ENCODE assay signal across 8 cellular contexts in the genomic region with DNA sequence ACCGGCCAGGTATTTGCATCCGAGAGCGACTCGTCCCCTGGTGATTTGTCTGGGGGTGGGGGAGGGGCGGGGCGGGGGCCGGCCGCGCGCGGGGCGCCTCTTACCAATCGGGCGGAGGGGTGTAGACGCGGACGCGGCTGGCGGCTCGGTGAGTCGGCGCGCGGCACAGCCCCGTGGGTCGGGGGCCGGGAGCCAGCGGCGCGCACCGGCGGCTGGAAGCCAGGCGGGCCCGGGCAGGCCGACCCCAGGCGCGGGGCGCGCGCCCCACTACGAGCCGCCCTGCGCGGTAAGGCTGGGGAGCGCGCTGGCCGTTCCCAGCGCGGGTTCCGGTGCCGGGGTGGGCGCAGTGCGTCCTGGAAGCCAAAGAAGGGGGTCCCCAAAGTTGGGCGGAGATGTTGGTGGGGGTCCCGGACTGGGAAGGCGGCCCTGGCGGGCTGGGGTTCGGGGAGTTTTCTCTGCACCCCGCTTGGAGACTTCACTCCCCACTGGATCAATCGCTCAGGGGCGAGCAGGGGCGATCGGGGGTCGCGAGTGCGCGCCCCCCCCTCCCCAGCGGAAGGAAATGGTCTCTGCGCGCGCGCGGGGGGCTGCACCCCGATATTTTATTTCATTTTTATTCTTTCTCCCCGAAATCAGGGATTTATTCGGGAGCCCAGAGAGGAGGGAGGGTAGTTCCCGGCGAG. TPM values are rescaled to one million over a fixed set of nuclear protein-coding genes. Genes with fewer than 3 reads are reported as not detected.
A peak's percentile ranks its signal among the peaks of the same experiment; 100 is the strongest.
DNase-seq lines count a peak whose midpoint lies in the region; ATAC-seq, FAIRE-seq and TF ChIP-seq lines count a peak whose summit lies in the region.

A gene with protein sequence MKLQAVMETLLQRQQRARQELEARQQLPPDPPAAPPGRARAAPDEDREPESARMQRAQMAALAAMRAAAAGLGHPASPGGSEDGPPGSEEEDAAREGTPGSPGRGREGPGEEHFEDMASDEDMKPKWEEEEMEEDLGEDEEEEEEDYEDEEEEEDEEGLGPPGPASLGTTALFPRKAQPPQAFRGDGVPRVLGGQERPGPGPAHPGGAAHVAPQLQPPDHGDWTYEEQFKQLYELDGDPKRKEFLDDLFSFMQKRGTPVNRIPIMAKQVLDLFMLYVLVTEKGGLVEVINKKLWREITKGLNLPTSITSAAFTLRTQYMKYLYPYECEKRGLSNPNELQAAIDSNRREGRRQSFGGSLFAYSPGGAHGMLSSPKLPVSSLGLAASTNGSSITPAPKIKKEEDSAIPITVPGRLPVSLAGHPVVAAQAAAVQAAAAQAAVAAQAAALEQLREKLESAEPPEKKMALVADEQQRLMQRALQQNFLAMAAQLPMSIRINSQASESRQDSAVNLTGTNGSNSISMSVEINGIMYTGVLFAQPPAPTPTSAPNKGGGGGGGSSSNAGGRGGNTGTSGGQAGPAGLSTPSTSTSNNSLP (plus strand): TSS at position 124 of the 683 bp plus-strand sequence. CDS start 3,494 bp downstream, outside the sequence.

- DNase-seq in BE2C (peak; percentile 66), HL-60 (ENCODE audit: low read depth in 1 of 2, low spot score in 1 of 2) (peak in 1 of 2 experiments; percentile 60), heart right ventricle (peak in 1 of 2 donors; percentile 56), dedifferentiated amniotic fluid mesenchymal stem cell (ENCODE audit: extremely low spot score) (no peak), urothelium cell line (ENCODE audit: low spot score) (no peak)
- DNase-seq in activated T-helper 1 cell treated with anti-CD3 and anti-CD28 coated beads, Interleukin-12 subunit alpha, Interleukin-12 subunit beta, Interleukin-2, Interleukin-4 antibody, amounts not matched to agents 30 ng/mL and 10 ng/mL and 1 ng/mL, durations not matched to agents 14 hours and 24 hours and 36 hours (ENCODE audit: low spot score), result no peak

- peak within 1 kb of the TSS; percentile 86 for H3K4me3 ChIP-seq in BE2C (ENCODE audit: low read depth, low read length)
- H3K4me3 ChIP-seq in HL-60 (replicated peaks; ENCODE audit: insufficient read depth, low read length), result peak within 1 kb of the TSS; percentile 74
- peak within 1 kb of the TSS; percentile 51 to 99 (median 84) for H3K4me3 ChIP-seq in heart right ventricle
- H3K4me3 ChIP-seq in rectal smooth muscle tissue (ENCODE audit: low read length), result peak within 1 kb of the TSS; percentile 87

- no peaks in the 10 kb centered on the region for H3K36me3 Mint-ChIP-seq in activated T-helper 1 cell treated with anti-CD3 and anti-CD28 coated beads, Interleukin-12 subunit alpha, Interleukin-12 subunit beta, Interleukin-2, Interleukin-4 antibody, amounts not matched to agents 30 ng/mL and 10 ng/mL and 1 ng/mL, durations not matched to agents 14 hours and 24 hours and 36 hours (ENCODE audit: low read depth)

- TF ChIP-seq CTCF in BE2C (IDR thresholded peaks at IDR 0.05; ENCODE audit: low read depth, low read length), result no peak
- no peak for TF ChIP-seq CTCF in HL-60 (IDR thresholded peaks at IDR 0.05; ENCODE audit: insufficient read depth, low read length)
- TF ChIP-seq CTCF in heart right ventricle (IDR thresholded peaks at IDR 0.05), result no peak

- no peaks in the 10 kb centered on the region for H3K9me3 Mint-ChIP-seq in activated T-helper 1 cell treated with anti-CD3 and anti-CD28 coated beads, Interleukin-12 subunit alpha, Interleukin-12 subunit beta, Interleukin-2, Interleukin-4 antibody, amounts not matched to agents 30 ng/mL and 10 ng/mL and 1 ng/mL, durations not matched to agents 14 hours and 24 hours and 36 hours

- H3K9ac ChIP-seq in rectal smooth muscle tissue (ENCODE audit: low read length), result peak within 1 kb of the TSS; percentile 62

- H3K27me3 ChIP-seq in BE2C (peaks cover 5% of the 10 kb centered on the region), HL-60 (ENCODE audit: insufficient read depth, poor library complexity, severe bottlenecking) (peaks cover 3% of the 10 kb centered on the region), heart right ventricle (peaks cover 3 to 5% (median 5%) of the 10 kb centered on the region in 7 donors), rectal smooth muscle tissue (ENCODE audit: control insufficient read depth, insufficient read depth, low read length) (peaks cover 3% of the 10 kb centered on the region)

- no peaks in the 10 kb centered on the region for H3K9me3 ChIP-seq in BE2C
- no peaks in the 10 kb centered on the region for H3K9me3 ChIP-seq in heart right ventricle

- ATAC-seq in GM18519 (IDR thresholded peaks at IDR 0.05; ENCODE audit: low FRiP score, unreplicated experiment), result peak; percentile 4
- ATAC-seq in heart right ventricle, result peak; percentile 1 to 23 (median 8)

- H3K36me3 ChIP-seq in BE2C (peaks cover 5% of the 10 kb centered on the region; the same call in 1 of the 2 replicates), heart right ventricle (peaks cover 0 to 7% (median 0%) of the 10 kb centered on the region in 9 donors), rectal smooth muscle tissue (ENCODE audit: control insufficient read depth, insufficient read depth, low read length) (no peaks in the 10 kb centered on the region)

- no peaks in the 10 kb centered on the region; the same call in 1 of the 2 replicates for H3K4me1 ChIP-seq in BE2C
- H3K4me1 ChIP-seq in heart right ventricle, result peaks cover 7 to 49% (median 19%) of the 10 kb centered on the region in 9 donors
- H3K4me1 ChIP-seq in rectal smooth muscle tissue (ENCODE audit: control insufficient read depth, insufficient read depth, low read length), result no peaks in the 10 kb centered on the region

- no peaks in the 10 kb centered on the region for H3K27me3 Mint-ChIP-seq in activated T-helper 1 cell treated with anti-CD3 and anti-CD28 coated beads, Interleukin-12 subunit alpha, Interleukin-12 subunit beta, Interleukin-2, Interleukin-4 antibody, amounts not matched to agents 30 ng/mL and 10 ng/mL and 1 ng/mL, durations not matched to agents 14 hours and 24 hours and 36 hours (ENCODE audit: insufficient read depth)

- 0% methylated on average over 72 to 78 of the region's 78 CpGs for WGBS in heart right ventricle, 2 donors

- H3K4me3 Mint-ChIP-seq in activated T-helper 1 cell treated with anti-CD3 and anti-CD28 coated beads, Interleukin-12 subunit alpha, Interleukin-12 subunit beta, Interleukin-2, Interleukin-4 antibody, amounts not matched to agents 30 ng/mL and 10 ng/mL and 1 ng/mL, durations not matched to agents 14 hours and 24 hours and 36 hours, result peak within 1 kb of the TSS; percentile 82

- no peak for FAIRE-seq in urothelium cell line (lab: Jason Lieb, UNC)

- H3K27ac ChIP-seq in HL-60 (replicated peaks) (peak within 1 kb of the TSS; percentile 99), heart right ventricle (peak within 1 kb of the TSS in 9 of 10 donors; percentile 54 to 98 (median 85)), rectal smooth muscle tissue (ENCODE audit: low read depth, low read length) (peak within 1 kb of the TSS; percentile 79)

- peaks cover 10% of the 10 kb centered on the region for H3K4me1 Mint-ChIP-seq in activated T-helper 1 cell treated with anti-CD3 and anti-CD28 coated beads, Interleukin-12 subunit alpha, Interleukin-12 subunit beta, Interleukin-2, Interleukin-4 antibody, amounts not matched to agents 30 ng/mL and 10 ng/mL and 1 ng/mL, durations not matched to agents 14 hours and 24 hours and 36 hours (ENCODE audit: low read depth)

- H3K27ac Mint-ChIP-seq in activated T-helper 1 cell treated with anti-CD3 and anti-CD28 coated beads, Interleukin-12 subunit alpha, Interleukin-12 subunit beta, Interleukin-2, Interleukin-4 antibody, amounts not matched to agents 30 ng/mL and 10 ng/mL and 1 ng/mL, durations not matched to agents 14 hours and 24 hours and 36 hours, result peak within 1 kb of the TSS; percentile 73

- intact Hi-C loops in activated T-helper 1 cell treated with anti-CD3 and anti-CD28 coated beads, Interleukin-12 subunit alpha, Interleukin-12 subunit beta, Interleukin-2, Interleukin-4 antibody, amounts not matched to agents 30 ng/mL and 10 ng/mL and 1 ng/mL, durations not matched to agents 14 hours and 24 hours and 36 hours (cut with micrococcal nuclease), result loop anchor here (1.0 to 5.0 kb wide), 4 partner anchors 11 to 323 kb away; a partner anchor contains a TSS
- intact Hi-C loops in heart right ventricle (cut with DNase I), result loop anchor here in 5 of 10 donors (2.0 to 10.0 kb wide), 4 partner anchors 57 to 319 kb away; a partner anchor contains a TSS

RNA-seq across cellular contexts. Expression of the gene that starts here (rescaled TPM):
- 23.2 TPM for polyA plus RNA-seq in BE2C (2012; ENCODE audit: insufficient read depth, insufficient read length, low read depth)
- total RNA-seq in activated T-helper 1 cell treated with anti-CD3 and anti-CD28 coated beads, Interleukin-12 subunit alpha, Interleukin-12 subunit beta, Interleukin-2, Interleukin-4 antibody, amounts not matched to agents 30 ng/mL and 10 ng/mL and 1 ng/mL, durations not matched to agents 14 hours and 24 hours and 36 hours, result 32.5 and 35.0 TPM in 2 replicates
- 10 to 100 TPM in 1 of 10 donors, 1 to 10 TPM in 9; 3.0 to 11.7 (median 5.3) TPM for total RNA-seq in heart right ventricle
- polyA plus RNA-seq in heart right ventricle, result 1 to 10 TPM; 3.7 to 4.2 TPM
